13 cellular contexts compared by ENCODE assay signal in genomic region chr2:8701980-8702379, GRCh38. TPM values are rescaled to one million over a fixed set of nuclear protein-coding genes. Genes with fewer than 3 reads are reported as not detected.
DNase-seq lines count a peak whose midpoint lies in the region; ATAC-seq and TF ChIP-seq lines count a peak whose summit lies in the region.
"Had no signal": no experiment of that assay in that cellular context is flagged by ENCODE, and none has a peak within 500 bp of the region (broad histone marks: within the 10 kb centered on the region; RNA-seq: fewer than 3 reads in every experiment).

No MANE protein-coding gene starts in this region.

- no peak for TF ChIP-seq CTCF in WTC11 (IDR thresholded peaks at IDR 0.05)
- TF ChIP-seq CTCF in coronary artery (IDR thresholded peaks at IDR 0.05), result no peak
- TF ChIP-seq CTCF in osteoblast (IDR thresholded peaks at IDR 0.05; ENCODE audit: extremely low read depth, low read depth, low read length), result no peak

- CTCF ChIA-PET in WTC11 (lab: Charles Lee), result interaction anchor here (0.6 to 2.0 kb wide), 2 partner anchors 8 to 854 kb away, joined by 4 to 13 read pairs; no protein-coding TSS in a partner anchor

- POLR2A ChIA-PET in WTC11 (lab: Charles Lee), result no interaction called here

- H3K27me3 ChIP-seq in osteoblast (ENCODE audit: insufficient read depth, low read length), result no peaks in the 10 kb centered on the region

- H3K4me3 Mint-ChIP-seq in WTC11, result no peak overlapping the region
- H3K4me3 Mint-ChIP-seq: B cell; CD4-positive, alpha-beta T cell had no signal

- no peaks in the 10 kb centered on the region for H3K9me3 ChIP-seq in osteoblast (ENCODE audit: low read depth, low read length)
- H3K9me3 ChIP-seq: HAP-1 had no signal

- no peaks in the 10 kb centered on the region for H3K36me3 ChIP-seq in osteoblast (ENCODE audit: insufficient read depth, low read length)
- H3K36me3 ChIP-seq: HAP-1 had no signal

- H4K20me1 ChIP-seq in osteoblast (ENCODE audit: insufficient read depth, low read length), result no peaks in the 10 kb centered on the region

- no peaks in the 10 kb centered on the region for H3K27me3 Mint-ChIP-seq in WTC11 (ENCODE audit: low read depth)
- H3K27me3 Mint-ChIP-seq: CD4-positive, alpha-beta T cell had no signal

- H3K79me2 ChIP-seq in osteoblast (ENCODE audit: insufficient read depth, low read length), result no peaks in the 10 kb centered on the region

- H3K27ac ChIP-seq in coronary artery (peak overlapping the region in 1 of 2 donors; percentile 18), osteoblast (ENCODE audit: low read depth, low read length) (no peak overlapping the region)

- H3K4me1 ChIP-seq in osteoblast (ENCODE audit: insufficient read depth, low read length), result no peaks in the 10 kb centered on the region

- DNase-seq in WTC11 (ENCODE audit: low spot score), result no peak
- no peak for DNase-seq in coronary artery (ENCODE audit: low spot score)
- DNase-seq in osteoblast (ENCODE audit: insufficient read length, low spot score, missing footprints), result no peak
- DNase-seq in HT-29 (ENCODE audit: low spot score), result no peak
- DNase-seq in stimulated activated CD4-positive, alpha-beta T cell treated with anti-CD3 and anti-CD28 coated beads, Interleukin-2, amount 100 ng/mL, for 24 hours, result no peak
- DNase-seq: C1 segment of cervical spinal cord; Calu3; CD4-positive, alpha-beta T cell; DMS 273 treated with DMSO at 0.1 percent for 48 hours had no signal

- H2AFZ ChIP-seq in osteoblast (ENCODE audit: low read length), result peak overlapping the region; percentile 78

- peak overlapping the region; percentile 52 for H3K4me3 ChIP-seq in coronary artery
- H3K4me3 ChIP-seq in osteoblast (ENCODE audit: insufficient read depth, low read length), result peak overlapping the region; percentile 51
- H3K4me3 ChIP-seq: HAP-1 had no signal

- peaks cover 6% of the 10 kb centered on the region; the same call in 1 of the 2 replicates for H3K36me3 Mint-ChIP-seq in WTC11

- peak overlapping the region; percentile 71 for H3K4me2 ChIP-seq in osteoblast (ENCODE audit: insufficient read depth, low read length)

- peaks cover 13% of the 10 kb centered on the region for H3K9me3 Mint-ChIP-seq in WTC11
- H3K9me3 Mint-ChIP-seq: CD4-positive, alpha-beta T cell had no signal

- ATAC-seq in WTC11 (no peak), GM18909 (IDR thresholded peaks at IDR 0.05; ENCODE audit: poor library complexity, unreplicated experiment) (no peak), GM21786 (IDR thresholded peaks at IDR 0.05; ENCODE audit: unreplicated experiment) (no peak)

- H3K4me1 Mint-ChIP-seq in WTC11, result peaks cover 10% of the 10 kb centered on the region
- H3K4me1 Mint-ChIP-seq: B cell had no signal

- H3K27ac Mint-ChIP-seq in WTC11, result no peak overlapping the region
- H3K27ac Mint-ChIP-seq: B cell; CD4-positive, alpha-beta T cell had no signal

TF ChIP-seq in WTC11, 78 proteins besides CTCF, POLR2A, EP300 and RAD21:
- no peak for TF ChIP-seq SMAD3 (CRISPR knock-in tag; IDR thresholded peaks at IDR 0.05; ENCODE audit: borderline replicate concordance)
- TF ChIP-seq, protein P1, sequence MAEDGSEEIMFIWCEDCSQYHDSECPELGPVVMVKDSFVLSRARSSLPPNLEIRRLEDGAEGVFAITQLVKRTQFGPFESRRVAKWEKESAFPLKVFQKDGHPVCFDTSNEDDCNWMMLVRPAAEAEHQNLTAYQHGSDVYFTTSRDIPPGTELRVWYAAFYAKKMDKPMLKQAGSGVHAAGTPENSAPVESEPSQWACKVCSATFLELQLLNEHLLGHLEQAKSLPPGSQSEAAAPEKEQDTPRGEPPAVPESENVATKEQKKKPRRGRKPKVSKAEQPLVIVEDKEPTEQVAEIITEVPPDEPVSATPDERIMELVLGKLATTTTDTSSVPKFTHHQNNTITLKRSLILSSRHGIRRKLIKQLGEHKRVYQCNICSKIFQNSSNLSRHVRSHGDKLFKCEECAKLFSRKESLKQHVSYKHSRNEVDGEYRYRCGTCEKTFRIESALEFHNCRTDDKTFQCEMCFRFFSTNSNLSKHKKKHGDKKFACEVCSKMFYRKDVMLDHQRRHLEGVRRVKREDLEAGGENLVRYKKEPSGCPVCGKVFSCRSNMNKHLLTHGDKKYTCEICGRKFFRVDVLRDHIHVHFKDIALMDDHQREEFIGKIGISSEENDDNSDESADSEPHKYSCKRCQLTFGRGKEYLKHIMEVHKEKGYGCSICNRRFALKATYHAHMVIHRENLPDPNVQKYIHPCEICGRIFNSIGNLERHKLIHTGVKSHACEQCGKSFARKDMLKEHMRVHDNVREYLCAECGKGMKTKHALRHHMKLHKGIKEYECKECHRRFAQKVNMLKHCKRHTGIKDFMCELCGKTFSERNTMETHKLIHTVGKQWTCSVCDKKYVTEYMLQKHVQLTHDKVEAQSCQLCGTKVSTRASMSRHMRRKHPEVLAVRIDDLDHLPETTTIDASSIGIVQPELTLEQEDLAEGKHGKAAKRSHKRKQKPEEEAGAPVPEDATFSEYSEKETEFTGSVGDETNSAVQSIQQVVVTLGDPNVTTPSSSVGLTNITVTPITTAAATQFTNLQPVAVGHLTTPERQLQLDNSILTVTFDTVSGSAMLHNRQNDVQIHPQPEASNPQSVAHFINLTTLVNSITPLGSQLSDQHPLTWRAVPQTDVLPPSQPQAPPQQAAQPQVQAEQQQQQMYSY (CRISPR knock-in tag; IDR thresholded peaks at IDR 0.05), result peak; percentile 73

RNA-seq across cellular contexts. Expression of gene ID2, which starts 20.1 kb away (rescaled TPM):
- total RNA-seq in WTC11 (2021) (38.6 to 55.0 TPM (median 47.0 TPM) in 3 replicates), osteoblast (139 and 168 TPM in 2 replicates)
- 152 and 161 TPM in 2 replicates for total RNA-seq in HT-29 (2014; rRNA removed; shearing (Covaris generic))
